23 cellular contexts compared by ENCODE assay signal in the genomic region with DNA sequence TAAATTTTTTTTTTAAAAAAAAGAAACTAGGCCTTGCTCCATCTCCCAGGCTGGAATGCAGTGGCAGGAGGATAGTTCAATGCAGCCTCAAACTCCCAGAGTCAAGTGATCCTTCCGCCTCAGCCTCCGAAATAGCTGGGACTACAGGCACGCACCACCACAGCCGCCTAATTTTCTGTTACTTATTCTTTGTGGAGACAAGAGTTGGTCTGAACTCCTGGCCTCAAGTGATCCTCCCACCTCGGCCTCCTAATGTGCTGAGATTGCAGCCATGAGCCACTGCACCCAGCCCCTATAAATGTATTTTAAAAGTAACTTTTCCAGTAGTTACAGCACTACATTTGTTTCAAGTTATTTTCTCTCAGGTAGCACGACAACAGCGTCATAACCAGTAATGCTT. TPM values are rescaled to one million over a fixed set of nuclear protein-coding genes. Genes with fewer than 3 reads are reported as not detected.
DNase-seq lines count a peak whose midpoint lies in the region; ATAC-seq, FAIRE-seq and TF ChIP-seq lines count a peak whose summit lies in the region.
"Had no signal": no experiment of that assay in that cellular context is flagged by ENCODE, and none has a peak within 500 bp of the region (broad histone marks: within the 10 kb centered on the region; RNA-seq: fewer than 3 reads in every experiment).

No MANE protein-coding gene starts in this region.

- 94% methylated on average over 7 of the region's 7 CpGs for WGBS in HepG2 (ENCODE audit: low lambda C conversion rate)
- 92% methylated on average over 2 of the region's 7 CpGs for WGBS in right lobe of liver (ENCODE audit: insufficient coverage, low coverage, low lambda C conversion rate, missing lambda C conversion rate)
- whole genome bisulfite sequencing in hepatocyte (ENCODE audit: low lambda C conversion rate, missing lambda C conversion rate): over 99% methylated on average over 7 of the region's 7 CpGs

- H4K20me1 ChIP-seq in HepG2 (ENCODE audit: insufficient read depth, low read length) (peaks cover 28% of the 10 kb centered on the region), OCI-LY7 (ENCODE audit: insufficient read depth, low read length) (peaks cover 9% of the 10 kb centered on the region), hepatocyte (ENCODE audit: insufficient read depth, poor library complexity, severe bottlenecking) (peaks cover 34% of the 10 kb centered on the region)

- TF ChIP-seq EP300 in HepG2 (IDR thresholded peaks at IDR 0.05; ENCODE audit: low read depth in 2 of 2, low read length in 2 of 2) (no peak), HepG2 (CRISPR knock-in tag; IDR thresholded peaks at IDR 0.05; ENCODE audit: borderline replicate concordance) (no peak)

- H3K79me2 ChIP-seq in HepG2 (ENCODE audit: insufficient read depth, low read length) (peaks cover 45% of the 10 kb centered on the region), OCI-LY7 (ENCODE audit: insufficient read depth, low read depth, low read length) (peaks cover 44% of the 10 kb centered on the region), hepatocyte (peaks cover 74% of the 10 kb centered on the region)

- H3K9me3 ChIP-seq in HepG2 (ENCODE audit: low read length) (no peaks in the 10 kb centered on the region), right lobe of liver (no peaks in the 10 kb centered on the region), OCI-LY7 (ENCODE audit: low read length) (no peaks in the 10 kb centered on the region), hepatocyte (ENCODE audit: low read depth) (no peaks in the 10 kb centered on the region), subcutaneous abdominal adipose tissue (ENCODE audit: control insufficient read depth in 5 of 5, low read length in 5 of 5) (no peaks in the 10 kb centered on the region)
- H3K9me3 ChIP-seq: adrenal gland, lower lobe of right lung, pancreas, sigmoid colon had no signal

- in situ Hi-C loops in HepG2 (cut with HindIII; ENCODE audit: extremely low pct_ligation_motif_present, low pct_unique_long_range_greater_than_20kb): no loop called here

- TF ChIP-seq POLR2A in HepG2 (IDR thresholded peaks at IDR 0.05; ENCODE audit: insufficient read depth in 1 of 2, low read depth in 2 of 2, low read length in 2 of 2) (no peak), right lobe of liver (IDR thresholded peaks at IDR 0.05) (no peak)

- TF ChIP-seq CTCF in HepG2 (CRISPR knock-in tag; IDR thresholded peaks at IDR 0.05) (no peak), right lobe of liver (IDR thresholded peaks at IDR 0.05) (no peak), OCI-LY7 (conservative IDR thresholded peaks at IDR 0.05; ENCODE audit: low read length) (no peak), hepatocyte (IDR thresholded peaks at IDR 0.05; ENCODE audit: poor library complexity) (no peak)

- POLR2A ChIA-PET in HepG2 (lab: Yijun Ruan, JAX) (no interaction called here), OCI-LY7 (lab: Charles Lee) (interaction anchor here (1.3 to 1.6 kb wide), 2 partner anchors 9 to 77 kb away, joined by 4 to 8 read pairs; no protein-coding TSS in a partner anchor)

- H3K4me3 ChIP-seq in HepG2 (replicated peaks in 1 of 3; ENCODE audit: insufficient read depth in 1 of 3, low read depth in 2 of 3, low read length in 3 of 3) (peak overlapping the region in 1 of 3 experiments; percentile 48; a peak in 1 of 6 replicates), right lobe of liver (no peak overlapping the region), OCI-LY7 (ENCODE audit: low read depth, low read length, poor library complexity, severe bottlenecking) (no peak overlapping the region), hepatocyte (no peak overlapping the region), subcutaneous abdominal adipose tissue (ENCODE audit: low read depth in 1 of 5, low read length in 5 of 5) (no peak overlapping the region)

- H3K4me2 ChIP-seq in HepG2 (ENCODE audit: low read depth, low read length): peak overlapping the region; percentile 84; the same call in 1 of the 2 replicates
- H3K4me2 ChIP-seq in OCI-LY7 (ENCODE audit: low read length): peak overlapping the region; percentile 83
- H3K4me2 ChIP-seq in hepatocyte: peak overlapping the region; percentile 73

- DNase-seq in HepG2 (ENCODE audit: low spot score) (no peak), right lobe of liver (no peak), OCI-LY7 (ENCODE audit: low spot score) (no peak), hepatocyte (ENCODE audit: low spot score) (no peak), NCI-H748 (lab: John Stamatoyannopoulos, UW; ENCODE audit: unreplicated experiment) (no peak), hepatic stellate cell (ENCODE audit: low spot score) (no peak)
- DNase-seq: activated CD4-positive, CD25-positive, alpha-beta regulatory T cell treated with anti-CD3 and anti-CD28 coated beads, Interleukin-2, amount 50 U/mL, for 72 hours; activated CD8-positive, alpha-beta memory T cell treated with anti-CD3 and anti-CD28 coated beads, Interleukin-2, amount 10 ng/mL, durations not matched to agents 7 days and 5 days; adrenal gland; hippocampal formation; islet precursor cell; lower lobe of right lung; NCI-H1092; NCI-H1930; NCI-H345; pancreas; sigmoid colon; T1000 had no signal

- ATAC-seq in HepG2: no peak
- no peak for ATAC-seq in right lobe of liver
- no peak for ATAC-seq in HG02610 (IDR thresholded peaks at IDR 0.05; ENCODE audit: unreplicated experiment)
- ATAC-seq: activated CD8-positive, alpha-beta memory T cell treated with anti-CD3 and anti-CD28 coated beads, Interleukin-2, amount 10 ng/mL, durations not matched to agents 7 days and 5 days; lower lobe of right lung; pancreas had no signal

- CTCF ChIA-PET in HepG2 (lab: Yijun Ruan, JAX; ENCODE audit: low intra/inter-chr PET ratio, low total read pairs) (no interaction called here), OCI-LY7 (lab: Charles Lee; ENCODE audit: unreplicated experiment) (no interaction called here)

- FAIRE-seq in HepG2 (lab: Jason Lieb, UNC): no peak
- FAIRE-seq: bronchial epithelial cell, GM12892, H1, pancreas had no signal

- H3K36me3 ChIP-seq in HepG2 (replicated peaks in 1 of 2; ENCODE audit: control insufficient read depth in 1 of 2, insufficient read depth in 2 of 2, low read length in 2 of 2) (peaks cover 0 to 19% of the 10 kb centered on the region in 2 experiments; a peak in 3 of 5 replicates), right lobe of liver (peaks cover 0 to 10% (median 5%) of the 10 kb centered on the region in 4 donors), OCI-LY7 (ENCODE audit: insufficient read depth, low read length) (peaks cover 55% of the 10 kb centered on the region), hepatocyte (replicated peaks; ENCODE audit: insufficient read depth, low read depth) (no peaks in the 10 kb centered on the region), subcutaneous abdominal adipose tissue (ENCODE audit: control insufficient read depth in 5 of 5, insufficient read depth in 5 of 5, low read length in 5 of 5) (peaks cover 0 to 6% (median 2%) of the 10 kb centered on the region in 5 donors)

- intact Hi-C loops in HepG2 (cut with micrococcal nuclease; ENCODE audit: unreplicated experiment): no loop called here
- intact Hi-C loops in right lobe of liver (cut with DNase I): loop anchor here in 1 of 2 donors (10.0 kb wide), 1 partner anchor 74 kb away; a partner anchor contains a TSS
- intact Hi-C loops in OCI-LY7 (cut with micrococcal nuclease; ENCODE audit: unreplicated experiment): no loop called here

- H3K27ac ChIP-seq in HepG2 (ENCODE audit: extremely low read length, insufficient read depth, low read length) (no peak overlapping the region), right lobe of liver (no peak overlapping the region), OCI-LY7 (ENCODE audit: low read depth, low read length, poor library complexity, severe bottlenecking) (no peak overlapping the region), hepatocyte (no peak overlapping the region), subcutaneous abdominal adipose tissue (ENCODE audit: low read depth, low read length) (peak overlapping the region; percentile 8)
- H3K27ac ChIP-seq: pancreas had no signal

- no TSS peak for BruUV-seq in HepG2 (replicated peaks; lab: Mats Ljungman, UMichigan)
- no TSS peak for BruUV-seq in OCI-LY7 (replicated peaks; lab: Mats Ljungman, UMichigan)

- no peak overlapping the region for H2AFZ ChIP-seq in HepG2 (ENCODE audit: low read length)
- H2AFZ ChIP-seq in OCI-LY7 (ENCODE audit: low read length): no peak overlapping the region
- H2AFZ ChIP-seq in hepatocyte: no peak overlapping the region

- H3K9ac ChIP-seq in HepG2 (ENCODE audit: insufficient read depth, low read depth, low read length) (no peak overlapping the region), subcutaneous abdominal adipose tissue (ENCODE audit: low read length in 5 of 5) (no peak overlapping the region)

- H3K4me1 ChIP-seq in HepG2 (ENCODE audit: insufficient read depth, low read length) (peaks cover 22% of the 10 kb centered on the region), right lobe of liver (peaks cover 0 to 9% (median 2%) of the 10 kb centered on the region in 4 donors), OCI-LY7 (ENCODE audit: insufficient read depth, low read length, poor library complexity, severe bottlenecking) (peaks cover 27% of the 10 kb centered on the region), hepatocyte (ENCODE audit: insufficient read depth) (peaks cover 10% of the 10 kb centered on the region), subcutaneous abdominal adipose tissue (ENCODE audit: control insufficient read depth in 5 of 5, insufficient read depth in 5 of 5, low read length in 5 of 5) (peaks cover 4 to 18% (median 18%) of the 10 kb centered on the region in 5 donors)

- H3K27me3 ChIP-seq in HepG2 (ENCODE audit: control insufficient read depth in 1 of 2, insufficient read depth in 2 of 2, low read length in 2 of 2) (no peaks in the 10 kb centered on the region; a peak in 1 of 5 replicates), right lobe of liver (no peaks in the 10 kb centered on the region), hepatocyte (no peaks in the 10 kb centered on the region), subcutaneous abdominal adipose tissue (ENCODE audit: control insufficient read depth in 5 of 5, insufficient read depth in 4 of 5, low read length in 5 of 5) (no peaks in the 10 kb centered on the region)
- H3K27me3 ChIP-seq: adrenal gland, pancreas, sigmoid colon had no signal

- H3K9me2 ChIP-seq in OCI-LY7 (ENCODE audit: insufficient read depth, low read length) (no peaks in the 10 kb centered on the region), hepatocyte (replicated peaks; ENCODE audit: insufficient read depth) (no peaks in the 10 kb centered on the region)

- no peak for TF ChIP-seq RAD21 in HepG2 (CRISPR knock-in tag; IDR thresholded peaks at IDR 0.05)

RNA-seq across cellular contexts. Expression of a gene that starts 2.3 kb away (rescaled TPM):
- total RNA-seq in HepG2 (2016; rRNA removed; fragmentation: Illumina TruSeq; extraction: Trizol): 28.0 and 28.7 TPM in 2 replicates
- 30.7 and 33.0 TPM in 2 replicates for total RNA-seq in HepG2 (2016; cell fraction: cytosol; rRNA removed; fragmentation: Illumina TruSeq; extraction: Trizol; ENCODE audit: low read depth)
- 28.3 TPM in 2 replicates for total RNA-seq in HepG2 (2016; cell fraction: insoluble cytoplasmic fraction; rRNA removed; fragmentation: Illumina TruSeq; extraction: Trizol)
- total RNA-seq in HepG2 (2016; cell fraction: membrane; rRNA removed; fragmentation: Illumina TruSeq; extraction: Trizol): 24.7 and 28.2 TPM in 2 replicates
- 61.1 and 61.3 TPM in 2 replicates for total RNA-seq in HepG2 (2016; cell fraction: nucleus; rRNA removed; fragmentation: Illumina TruSeq; extraction: Trizol)
- polyA plus RNA-seq in HepG2 (2011; rRNA removed): 11.4 and 13.9 TPM in 2 replicates
- 5.1 and 8.1 TPM in 2 replicates for polyA plus RNA-seq in HepG2 (2011; cell fraction: cytosol; rRNA removed)
- polyA plus RNA-seq in HepG2 (2011; cell fraction: nucleus; rRNA removed): 14.0 and 19.1 TPM in 2 replicates
- polyA plus RNA-seq in HepG2 (2012): 13.5 and 18.9 TPM in 2 replicates
- polyA plus RNA-seq in HepG2 (2016; cell fraction: cytosol; fragmentation: Illumina TruSeq; extraction: Trizol; ENCODE audit: low read depth): 3.9 and 4.4 TPM in 2 replicates
- 12.7 and 14.4 TPM in 2 replicates for polyA plus RNA-seq in HepG2 (2016; cell fraction: insoluble cytoplasmic fraction; fragmentation: Illumina TruSeq; extraction: Trizol; ENCODE audit: low read depth)
- polyA plus RNA-seq in HepG2 (2016; cell fraction: membrane; fragmentation: Illumina TruSeq; extraction: Trizol; ENCODE audit: low read depth): 8.7 TPM in 2 replicates
- polyA plus RNA-seq in HepG2 (2016; cell fraction: nucleus; fragmentation: Illumina TruSeq; extraction: Trizol; ENCODE audit: insufficient read depth, low read depth): 27.5 and 27.9 TPM in 2 replicates
- polyA minus RNA-seq in HepG2 (2011; rRNA and poly(A)+ RNA removed; ENCODE audit: low replicate concordance): 24.1 and 32.5 TPM in 2 replicates
- 26.4 and 29.3 TPM in 2 replicates for polyA minus RNA-seq in HepG2 (2011; cell fraction: cytosol; rRNA and poly(A)+ RNA removed)
- polyA minus RNA-seq in HepG2 (2011; cell fraction: nucleus; rRNA and poly(A)+ RNA removed): 204 and 216 TPM in 2 replicates
- 10 to 100 TPM; 18.6 to 26.7 (median 21.9) TPM for total RNA-seq in right lobe of liver
- 39.1 and 53.2 TPM in 2 replicates for total RNA-seq in OCI-LY7 (2014; rRNA removed; shearing (Covaris generic))
- 61.7 and 68.6 TPM in 2 replicates for total RNA-seq in OCI-LY7 (2022)
- total RNA-seq in hepatocyte: 45.7 and 48.3 TPM in 2 replicates
- polyA plus RNA-seq in hepatocyte: 17.4 and 24.0 TPM in 2 replicates

RNA-seq across cellular contexts. Expression of a gene that starts 37.7 kb away (rescaled TPM):
- total RNA-seq in HepG2 (2016; rRNA removed; fragmentation: Illumina TruSeq; extraction: Trizol): 286 and 355 TPM in 2 replicates
- total RNA-seq in HepG2 (2016; cell fraction: cytosol; rRNA removed; fragmentation: Illumina TruSeq; extraction: Trizol; ENCODE audit: low read depth): 200 and 237 TPM in 2 replicates
- total RNA-seq in HepG2 (2016; cell fraction: insoluble cytoplasmic fraction; rRNA removed; fragmentation: Illumina TruSeq; extraction: Trizol): 276 and 350 TPM in 2 replicates
- 380 and 392 TPM in 2 replicates for total RNA-seq in HepG2 (2016; cell fraction: membrane; rRNA removed; fragmentation: Illumina TruSeq; extraction: Trizol)
- 162 and 177 TPM in 2 replicates for total RNA-seq in HepG2 (2016; cell fraction: nucleus; rRNA removed; fragmentation: Illumina TruSeq; extraction: Trizol)
- 69.2 and 104 TPM in 2 replicates for polyA plus RNA-seq in HepG2 (2011; rRNA removed)
- polyA plus RNA-seq in HepG2 (2011; cell fraction: cytosol; rRNA removed): 42.7 and 59.4 TPM in 2 replicates
- 60.7 and 86.6 TPM in 2 replicates for polyA plus RNA-seq in HepG2 (2011; cell fraction: nucleus; rRNA removed)
- 128 and 194 TPM in 2 replicates for polyA plus RNA-seq in HepG2 (2012)
- polyA plus RNA-seq in HepG2 (2016; cell fraction: cytosol; fragmentation: Illumina TruSeq; extraction: Trizol; ENCODE audit: low read depth): 295 and 368 TPM in 2 replicates
- 469 and 491 TPM in 2 replicates for polyA plus RNA-seq in HepG2 (2016; cell fraction: insoluble cytoplasmic fraction; fragmentation: Illumina TruSeq; extraction: Trizol; ENCODE audit: low read depth)
- polyA plus RNA-seq in HepG2 (2016; cell fraction: membrane; fragmentation: Illumina TruSeq; extraction: Trizol; ENCODE audit: low read depth): 426 and 487 TPM in 2 replicates
- polyA plus RNA-seq in HepG2 (2016; cell fraction: nucleus; fragmentation: Illumina TruSeq; extraction: Trizol; ENCODE audit: insufficient read depth, low read depth): 344 and 363 TPM in 2 replicates
- polyA minus RNA-seq in HepG2 (2011; rRNA and poly(A)+ RNA removed; ENCODE audit: low replicate concordance): 17.4 and 49.8 TPM in 2 replicates
- polyA minus RNA-seq in HepG2 (2011; cell fraction: cytosol; rRNA and poly(A)+ RNA removed): 42.5 and 49.1 TPM in 2 replicates
- polyA minus RNA-seq in HepG2 (2011; cell fraction: nucleus; rRNA and poly(A)+ RNA removed): 49.1 and 49.8 TPM in 2 replicates
- total RNA-seq in right lobe of liver: 10 to 100 TPM; 34.6 to 71.6 (median 63.9) TPM
- 264 and 349 TPM in 2 replicates for total RNA-seq in OCI-LY7 (2014; rRNA removed; shearing (Covaris generic))
- 492 and 532 TPM in 2 replicates for total RNA-seq in OCI-LY7 (2022)
- 256 and 282 TPM in 2 replicates for total RNA-seq in hepatocyte
- 371 and 385 TPM in 2 replicates for polyA plus RNA-seq in hepatocyte
